ENCODE assay signal across 33 cellular contexts in genomic region chr7:158512042-158512441, GRCh38.
"Had no signal": no experiment of that assay in that cellular context is flagged by ENCODE, and none has a peak within 500 bp of the region (broad histone marks: within the 10 kb centered on the region; RNA-seq: fewer than 3 reads in every experiment).

No MANE protein-coding gene starts in this region.

- H3K27me3 ChIP-seq: adrenal gland, body of pancreas, brain microvascular endothelial cell, breast epithelium had no signal

- H3K27ac ChIP-seq: adrenal gland, body of pancreas, brain microvascular endothelial cell, breast epithelium, VCaP had no signal

- ATAC-seq: activated CD8-positive, alpha-beta T cell treated with anti-CD3 and anti-CD28 coated beads for 36 hours; activated naive CD4-positive, alpha-beta T cell treated with anti-CD3 and anti-CD28 coated beads, Interleukin-2, amount 50 U/mL, for 72 hours; activated T-cell treated with anti-CD3 and anti-CD28 coated beads, Interleukin-2, amount 50 U/mL, for 4 hours; activated T-cell treated with anti-CD3 and anti-CD28 coated beads, Interleukin-2, amount 50 U/mL, for 72 hours; activated T-helper 17 cell treated with anti-CD3 and anti-CD28 coated beads, Interleukin-2, amount 50 U/mL, for 72 hours; body of pancreas had no signal

- DNase-seq: activated B cell treated with CpG ODN at 0.5 μM for 24 hours; activated CD4-positive, alpha-beta memory T cell treated with anti-CD3 and anti-CD28 coated beads for 36 hours; activated CD4-positive, alpha-beta T cell treated with anti-CD3 and anti-CD28 coated beads for 4 hours; activated CD4-positive, alpha-beta T cell treated with anti-CD3 and anti-CD28 coated beads, Interleukin-2, amount 10 ng/mL, durations not matched to agents 24 days and 14 days; activated CD4-positive, alpha-beta T cell treated with anti-CD3 and anti-CD28 coated beads, Interleukin-2, amount 50 U/mL, for 1 hour; activated CD4-positive, alpha-beta T cell treated with anti-CD3 and anti-CD28 coated beads, Interleukin-2, amount 50 U/mL, for 4 hours; activated CD4-positive, CD25-positive, alpha-beta regulatory T cell treated with anti-CD3 and anti-CD28 coated beads, Interleukin-2, amount 50 U/mL, for 72 hours; activated CD8-positive, alpha-beta memory T cell treated with anti-CD3 and anti-CD28 coated beads, Interleukin-2, amount 50 U/mL, for 4 hours; activated CD8-positive, alpha-beta T cell treated with anti-CD3 and anti-CD28 coated beads for 36 hours; activated effector memory CD4-positive, alpha-beta T cell treated with anti-CD3 and anti-CD28 coated beads, Interleukin-2, amount 50 U/mL, for 16 hours; activated gamma-delta T cell treated with Interleukin-2 at 50 U/mL for 16 hours; activated naive CD4-positive, alpha-beta T cell; activated naive CD4-positive, alpha-beta T cell treated with anti-CD3 and anti-CD28 coated beads for 36 hours; activated naive CD4-positive, alpha-beta T cell treated with anti-CD3 and anti-CD28 coated beads, Interleukin-2, amount 50 U/mL, for 16 hours; activated naive CD8-positive, alpha-beta T cell treated with anti-CD3 and anti-CD28 coated beads for 36 hours; activated T-cell treated with anti-CD3 and anti-CD28 coated beads for 4 hours; activated T-cell treated with anti-CD3 and anti-CD28 coated beads, Interleukin-2, amount 50 U/mL, for 1 hour; activated T-cell treated with anti-CD3 and anti-CD28 coated beads, Interleukin-2, amount 50 U/mL, for 4 hours; activated T-cell treated with anti-CD3 and anti-CD28 coated beads, Interleukin-2, amount 50 U/mL, for 72 hours; adrenal gland; amniotic stem cell; aorta; body of pancreas; brain microvascular endothelial cell; central memory CD4-positive, alpha-beta T cell; T-helper 2 cell; T-helper 9 cell had no signal

- H3K9me3 ChIP-seq: adrenal gland had no signal

- H3K36me3 ChIP-seq: adrenal gland, brain microvascular endothelial cell, breast epithelium had no signal

- H3K4me3 ChIP-seq: adrenal gland, body of pancreas, breast epithelium had no signal

- H3K4me1 ChIP-seq: adrenal gland, body of pancreas, breast epithelium had no signal

- FAIRE-seq: astrocyte, TTC549 had no signal
